In genomic region chr16:1548234-1548633, GRCh38 we compare ENCODE assay signal across 12 cellular contexts. TPM values are rescaled to one million over a fixed set of nuclear protein-coding genes. Genes with fewer than 3 reads are reported as not detected.
DNase-seq lines count a peak whose midpoint lies in the region; ATAC-seq and TF ChIP-seq lines count a peak whose summit lies in the region.
"Had no signal": no experiment of that assay in that cellular context is flagged by ENCODE, and none has a peak within 500 bp of the region (broad histone marks: within the 10 kb centered on the region; RNA-seq: fewer than 3 reads in every experiment).

No MANE protein-coding gene starts in this region.

- POLR2A ChIA-PET in WTC11 (lab: Charles Lee), result no interaction called here

- no peak overlapping the region for H3K4me3 Mint-ChIP-seq in WTC11
- H3K4me3 Mint-ChIP-seq: T-helper 2 cell treated with Interferon-gamma antibody and Interleukin-4, amounts not matched to agents 5 μg/mL and 100 μg/mL, for 36 hours had no signal

- H3K4me3 ChIP-seq in fibroblast of pulmonary artery (replicated peaks; ENCODE audit: low read depth, low read length), result no peak overlapping the region
- no peak overlapping the region for H3K4me3 ChIP-seq in psoas muscle

- ATAC-seq in WTC11, result no peak
- no peak for ATAC-seq in psoas muscle
- ATAC-seq: Panc1 had no signal

- no peaks in the 10 kb centered on the region for H3K36me3 Mint-ChIP-seq in WTC11

- peaks cover 3% of the 10 kb centered on the region; the same call in 1 of the 2 replicates for H3K4me1 Mint-ChIP-seq in WTC11

- peaks cover 0 to 10% of the 10 kb centered on the region in 2 donors for H3K36me3 ChIP-seq in psoas muscle (ENCODE audit: insufficient read depth in 1 of 2, low read depth in 1 of 2)

- peak overlapping the region; percentile 56 for H3K27ac ChIP-seq in psoas muscle

- CTCF ChIA-PET in WTC11 (lab: Charles Lee), result interaction anchor here (1.2 kb wide), 1 partner anchor 175 kb away, joined by 3 read pairs; no protein-coding TSS in a partner anchor

- no peaks in the 10 kb centered on the region for H3K9me3 Mint-ChIP-seq in WTC11
- H3K9me3 Mint-ChIP-seq: T-helper 2 cell treated with Interferon-gamma antibody and Interleukin-4, amounts not matched to agents 5 μg/mL and 100 μg/mL, for 36 hours had no signal

- 52 to 71% (median 64%) methylated on average over 5 of the region's 5 CpGs for WGBS in psoas muscle, 3 donors

- H3K27me3 ChIP-seq in psoas muscle (ENCODE audit: insufficient read depth in 3 of 3, low read length in 2 of 3), result no peaks in the 10 kb centered on the region

- intact Hi-C loops in psoas muscle (cut with DNase I), result no loop called here

- DNase-seq in DMS153 (lab: John Stamatoyannopoulos, UW) (peak; percentile 25), WTC11 (ENCODE audit: low spot score) (no peak), fibroblast of pulmonary artery (ENCODE audit: low read depth) (peak; percentile 41), psoas muscle (no peak), mucosa of gallbladder (ENCODE audit: low spot score) (no peak), medulla oblongata (ENCODE audit: extremely low spot score) (no peak)
- DNase-seq in stimulated activated CD4-positive, alpha-beta T cell treated with anti-CD3 and anti-CD28 coated beads, Interleukin-2, amount 100 ng/mL, for 48 hours, result no peak
- no peak for DNase-seq in activated effector memory CD4-positive, alpha-beta T cell treated with Interleukin-2 at 50 U/mL for 16 hours
- DNase-seq: kidney, NCI-H446 had no signal

- peak overlapping the region; percentile 53; the same call in 1 of the 2 replicates for H3K27ac Mint-ChIP-seq in WTC11
- H3K27ac Mint-ChIP-seq: T-helper 2 cell treated with Interferon-gamma antibody and Interleukin-4, amounts not matched to agents 5 μg/mL and 100 μg/mL, for 36 hours had no signal

- H3K9me3 ChIP-seq in psoas muscle, result no peaks in the 10 kb centered on the region

- TF ChIP-seq CTCF in WTC11 (IDR thresholded peaks at IDR 0.05) (no peak), fibroblast of pulmonary artery (IDR thresholded peaks at IDR 0.05; ENCODE audit: low read length, missing control alignments) (no peak), psoas muscle (IDR thresholded peaks at IDR 0.05) (no peak)

- peaks cover 41% of the 10 kb centered on the region for H3K4me1 ChIP-seq in psoas muscle

- H3K27me3 Mint-ChIP-seq in WTC11 (ENCODE audit: low read depth), result no peaks in the 10 kb centered on the region; the same call in 1 of the 2 replicates

TF ChIP-seq in WTC11, 78 proteins besides CTCF, POLR2A, EP300 and RAD21 (continues in another document):
- no peak for TF ChIP-seq NFE2L1 (CRISPR knock-in tag; IDR thresholded peaks at IDR 0.05)
- TF ChIP-seq HMGA2 (CRISPR knock-in tag; IDR thresholded peaks at IDR 0.05), result no peak
- no peak for TF ChIP-seq ATF2 (CRISPR knock-in tag; IDR thresholded peaks at IDR 0.05; ENCODE audit: borderline replicate concordance, low read depth)
- TF ChIP-seq, protein P1, sequence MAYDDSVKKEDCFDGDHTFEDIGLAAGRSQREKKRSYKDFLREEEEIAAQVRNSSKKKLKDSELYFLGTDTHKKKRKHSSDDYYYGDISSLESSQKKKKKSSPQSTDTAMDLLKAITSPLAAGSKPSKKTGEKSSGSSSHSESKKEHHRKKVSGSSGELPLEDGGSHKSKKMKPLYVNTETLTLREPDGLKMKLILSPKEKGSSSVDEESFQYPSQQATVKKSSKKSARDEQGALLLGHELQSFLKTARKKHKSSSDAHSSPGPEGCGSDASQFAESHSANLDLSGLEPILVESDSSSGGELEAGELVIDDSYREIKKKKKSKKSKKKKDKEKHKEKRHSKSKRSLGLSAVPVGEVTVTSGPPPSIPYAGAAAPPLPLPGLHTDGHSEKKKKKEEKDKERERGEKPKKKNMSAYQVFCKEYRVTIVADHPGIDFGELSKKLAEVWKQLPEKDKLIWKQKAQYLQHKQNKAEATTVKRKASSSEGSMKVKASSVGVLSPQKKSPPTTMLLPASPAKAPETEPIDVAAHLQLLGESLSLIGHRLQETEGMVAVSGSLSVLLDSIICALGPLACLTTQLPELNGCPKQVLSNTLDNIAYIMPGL (CRISPR knock-in tag; IDR thresholded peaks at IDR 0.05), result no peak
- TF ChIP-seq, protein P2, sequence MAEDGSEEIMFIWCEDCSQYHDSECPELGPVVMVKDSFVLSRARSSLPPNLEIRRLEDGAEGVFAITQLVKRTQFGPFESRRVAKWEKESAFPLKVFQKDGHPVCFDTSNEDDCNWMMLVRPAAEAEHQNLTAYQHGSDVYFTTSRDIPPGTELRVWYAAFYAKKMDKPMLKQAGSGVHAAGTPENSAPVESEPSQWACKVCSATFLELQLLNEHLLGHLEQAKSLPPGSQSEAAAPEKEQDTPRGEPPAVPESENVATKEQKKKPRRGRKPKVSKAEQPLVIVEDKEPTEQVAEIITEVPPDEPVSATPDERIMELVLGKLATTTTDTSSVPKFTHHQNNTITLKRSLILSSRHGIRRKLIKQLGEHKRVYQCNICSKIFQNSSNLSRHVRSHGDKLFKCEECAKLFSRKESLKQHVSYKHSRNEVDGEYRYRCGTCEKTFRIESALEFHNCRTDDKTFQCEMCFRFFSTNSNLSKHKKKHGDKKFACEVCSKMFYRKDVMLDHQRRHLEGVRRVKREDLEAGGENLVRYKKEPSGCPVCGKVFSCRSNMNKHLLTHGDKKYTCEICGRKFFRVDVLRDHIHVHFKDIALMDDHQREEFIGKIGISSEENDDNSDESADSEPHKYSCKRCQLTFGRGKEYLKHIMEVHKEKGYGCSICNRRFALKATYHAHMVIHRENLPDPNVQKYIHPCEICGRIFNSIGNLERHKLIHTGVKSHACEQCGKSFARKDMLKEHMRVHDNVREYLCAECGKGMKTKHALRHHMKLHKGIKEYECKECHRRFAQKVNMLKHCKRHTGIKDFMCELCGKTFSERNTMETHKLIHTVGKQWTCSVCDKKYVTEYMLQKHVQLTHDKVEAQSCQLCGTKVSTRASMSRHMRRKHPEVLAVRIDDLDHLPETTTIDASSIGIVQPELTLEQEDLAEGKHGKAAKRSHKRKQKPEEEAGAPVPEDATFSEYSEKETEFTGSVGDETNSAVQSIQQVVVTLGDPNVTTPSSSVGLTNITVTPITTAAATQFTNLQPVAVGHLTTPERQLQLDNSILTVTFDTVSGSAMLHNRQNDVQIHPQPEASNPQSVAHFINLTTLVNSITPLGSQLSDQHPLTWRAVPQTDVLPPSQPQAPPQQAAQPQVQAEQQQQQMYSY (CRISPR knock-in tag; IDR thresholded peaks at IDR 0.05), result no peak
- TF ChIP-seq, protein P3, sequence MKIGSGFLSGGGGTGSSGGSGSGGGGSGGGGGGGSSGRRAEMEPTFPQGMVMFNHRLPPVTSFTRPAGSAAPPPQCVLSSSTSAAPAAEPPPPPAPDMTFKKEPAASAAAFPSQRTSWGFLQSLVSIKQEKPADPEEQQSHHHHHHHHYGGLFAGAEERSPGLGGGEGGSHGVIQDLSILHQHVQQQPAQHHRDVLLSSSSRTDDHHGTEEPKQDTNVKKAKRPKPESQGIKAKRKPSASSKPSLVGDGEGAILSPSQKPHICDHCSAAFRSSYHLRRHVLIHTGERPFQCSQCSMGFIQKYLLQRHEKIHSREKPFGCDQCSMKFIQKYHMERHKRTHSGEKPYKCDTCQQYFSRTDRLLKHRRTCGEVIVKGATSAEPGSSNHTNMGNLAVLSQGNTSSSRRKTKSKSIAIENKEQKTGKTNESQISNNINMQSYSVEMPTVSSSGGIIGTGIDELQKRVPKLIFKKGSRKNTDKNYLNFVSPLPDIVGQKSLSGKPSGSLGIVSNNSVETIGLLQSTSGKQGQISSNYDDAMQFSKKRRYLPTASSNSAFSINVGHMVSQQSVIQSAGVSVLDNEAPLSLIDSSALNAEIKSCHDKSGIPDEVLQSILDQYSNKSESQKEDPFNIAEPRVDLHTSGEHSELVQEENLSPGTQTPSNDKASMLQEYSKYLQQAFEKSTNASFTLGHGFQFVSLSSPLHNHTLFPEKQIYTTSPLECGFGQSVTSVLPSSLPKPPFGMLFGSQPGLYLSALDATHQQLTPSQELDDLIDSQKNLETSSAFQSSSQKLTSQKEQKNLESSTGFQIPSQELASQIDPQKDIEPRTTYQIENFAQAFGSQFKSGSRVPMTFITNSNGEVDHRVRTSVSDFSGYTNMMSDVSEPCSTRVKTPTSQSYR (CRISPR knock-in tag; IDR thresholded peaks at IDR 0.05), result no peak
- TF ChIP-seq PRRX2 (CRISPR knock-in tag; IDR thresholded peaks at IDR 0.05), result no peak
- no peak for TF ChIP-seq ZNF219 (CRISPR knock-in tag; IDR thresholded peaks at IDR 0.05; ENCODE audit: borderline replicate concordance)
- TF ChIP-seq, protein P4, sequence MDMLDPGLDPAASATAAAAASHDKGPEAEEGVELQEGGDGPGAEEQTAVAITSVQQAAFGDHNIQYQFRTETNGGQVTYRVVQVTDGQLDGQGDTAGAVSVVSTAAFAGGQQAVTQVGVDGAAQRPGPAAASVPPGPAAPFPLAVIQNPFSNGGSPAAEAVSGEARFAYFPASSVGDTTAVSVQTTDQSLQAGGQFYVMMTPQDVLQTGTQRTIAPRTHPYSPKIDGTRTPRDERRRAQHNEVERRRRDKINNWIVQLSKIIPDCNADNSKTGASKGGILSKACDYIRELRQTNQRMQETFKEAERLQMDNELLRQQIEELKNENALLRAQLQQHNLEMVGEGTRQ (CRISPR knock-in tag; IDR thresholded peaks at IDR 0.05), result no peak
- no peak for TF ChIP-seq FOXP1 (CRISPR knock-in tag; IDR thresholded peaks at IDR 0.05; ENCODE audit: borderline replicate concordance)
- no peak for TF ChIP-seq ZNF671 (CRISPR knock-in tag; IDR thresholded peaks at IDR 0.05)
- TF ChIP-seq CREB1 (CRISPR knock-in tag; IDR thresholded peaks at IDR 0.05), result no peak

RNA-seq across cellular contexts. Expression of gene TMEM204, which starts 14.8 kb away (rescaled TPM):
- total RNA-seq in WTC11 (2021) (0.18 to 0.35 TPM (median 0.30 TPM) in 3 replicates), psoas muscle (10 to 100 TPM in 2 of 4 donors, 1 to 10 TPM in 2; 7.5 to 21.7 (median 10.2) TPM), mucosa of gallbladder (23.1 TPM)
- polyA plus RNA-seq in psoas muscle, result 10 to 100 TPM; 11.8 to 22.3 (median 12.0) TPM

RNA-seq across cellular contexts. Expression of gene TELO2, which starts 55.1 kb away (rescaled TPM):
- 67.8 to 86.7 TPM (median 71.6 TPM) in 3 replicates for total RNA-seq in WTC11 (2021)
- 10 to 100 TPM; 15.8 to 23.8 (median 19.6) TPM for total RNA-seq in psoas muscle
- 10 to 100 TPM; 11.6 to 18.3 (median 14.0) TPM for polyA plus RNA-seq in psoas muscle
- total RNA-seq in mucosa of gallbladder, result 49.8 TPM

RNA-seq across cellular contexts. Expression of gene PTX4, which starts 59.5 kb away (rescaled TPM):
- total RNA-seq in WTC11 (2021), result 0.16 to 0.26 TPM (median 0.18 TPM) in 3 replicates
- total RNA-seq in psoas muscle, result under 1 TPM in 1 of 4 donors, not detected in 3; 0.26 TPM
- under 1 TPM in 2 of 3 donors, not detected in 1; 0.04 to 0.23 TPM for polyA plus RNA-seq in psoas muscle
- 0.14 TPM for total RNA-seq in mucosa of gallbladder
- total RNA-seq: kidney had no signal

Comparison
In these comparisons a context has a peak if more than half of its experiments do, and no peak if none do; other contexts are left out.
1. DNase-seq: peak in DMS153 (single experiment) and fibroblast of pulmonary artery (single experiment); none in WTC11 (single experiment), psoas muscle (0 of 2), stimulated activated CD4-positive, alpha-beta T cell treated with anti-CD3 and anti-CD28 coated beads, Interleukin-2, amount 100 ng/mL, for 48 hours (0 of 2), activated effector memory CD4-positive, alpha-beta T cell treated with Interleukin-2 at 50 U/mL for 16 hours (single experiment), mucosa of gallbladder (single experiment) and medulla oblongata (single experiment).